ENCODE assay signal across 27 cellular contexts in the genomic region with DNA sequence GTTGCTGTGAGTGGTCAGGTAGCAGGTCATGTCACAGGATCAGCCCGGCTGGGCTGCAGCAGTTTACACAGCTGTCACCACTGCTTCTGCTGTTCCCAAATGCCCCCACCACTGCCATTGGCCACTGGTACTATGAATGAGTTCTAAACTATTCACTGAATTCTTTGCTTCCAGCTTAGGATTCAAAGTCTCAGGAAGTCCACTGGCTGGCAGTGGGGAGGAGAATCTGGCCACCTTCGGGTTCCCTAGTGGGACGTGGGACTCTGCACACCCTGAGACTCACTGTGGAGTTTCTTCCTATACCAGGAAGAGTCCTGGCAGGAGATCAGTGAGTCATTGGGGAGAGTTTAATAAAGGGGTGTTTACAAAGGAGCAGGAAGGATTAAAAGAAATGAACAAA. TPM values are rescaled to one million over a fixed set of nuclear protein-coding genes. Genes with fewer than 3 reads are reported as not detected.
DNase-seq lines count a peak whose midpoint lies in the region; ATAC-seq and TF ChIP-seq lines count a peak whose summit lies in the region.
"Had no signal": no experiment of that assay in that cellular context is flagged by ENCODE, and none has a peak within 500 bp of the region (broad histone marks: within the 10 kb centered on the region; RNA-seq: fewer than 3 reads in every experiment).

No MANE protein-coding gene starts in this region.

- no peaks in the 10 kb centered on the region for H3K27me3 ChIP-seq in MG63
- H3K27me3 ChIP-seq: spleen, tibial artery had no signal

- CTCF ChIA-PET in activated naive CD4-positive, alpha-beta T cell treated with anti-CD3 and anti-CD28 coated beads, Interleukin-2, amount 10 ng/mL, durations not matched to agents 7 days and 5 days (lab: Charles Lee), result interaction anchor here (1.9 kb wide), 1 partner anchor 13 kb away, joined by 5 read pairs; no protein-coding TSS in a partner anchor

- no peak for ATAC-seq in HG02938 (IDR thresholded peaks at IDR 0.05; ENCODE audit: unreplicated experiment)
- no peak for ATAC-seq in GM18517 (IDR thresholded peaks at IDR 0.05; ENCODE audit: unreplicated experiment)
- ATAC-seq: left ventricle myocardium superior, psoas muscle had no signal

- TF ChIP-seq CTCF in chondrocyte (IDR thresholded peaks at IDR 0.05), result no peak

- H3K4me3 Mint-ChIP-seq in chondrocyte (ENCODE audit: unreplicated experiment), result no peak overlapping the region
- no peak overlapping the region for H3K4me3 Mint-ChIP-seq in activated naive CD4-positive, alpha-beta T cell treated with anti-CD3 and anti-CD28 coated beads, Interleukin-2, amount 10 ng/mL, durations not matched to agents 7 days and 5 days
- H3K4me3 Mint-ChIP-seq: activated T-cell treated with anti-CD3 and anti-CD28 coated beads, Interleukin-2, amount 50 U/mL, for 24 hours; central memory CD8-positive, alpha-beta T cell; stimulated activated naive CD8-positive, alpha-beta T cell treated with anti-CD3 and anti-CD28 coated beads, Interleukin-15, Interleukin-2, amounts not matched to agents 100 ng/mL and 50 ng/mL, for 24 hours had no signal

- H3K36me3 ChIP-seq in MG63, result no peaks in the 10 kb centered on the region; the same call in 1 of the 2 replicates
- H3K36me3 ChIP-seq: spleen had no signal

- H3K27ac Mint-ChIP-seq in chondrocyte (ENCODE audit: unreplicated experiment), result peak overlapping the region; percentile 42
- no peak overlapping the region for H3K27ac Mint-ChIP-seq in activated naive CD4-positive, alpha-beta T cell treated with anti-CD3 and anti-CD28 coated beads, Interleukin-2, amount 10 ng/mL, durations not matched to agents 7 days and 5 days
- H3K27ac Mint-ChIP-seq: activated T-cell treated with anti-CD3 and anti-CD28 coated beads, Interleukin-2, amount 50 U/mL, for 24 hours; stimulated activated naive CD8-positive, alpha-beta T cell treated with anti-CD3 and anti-CD28 coated beads, Interleukin-15, Interleukin-2, amounts not matched to agents 100 ng/mL and 50 ng/mL, for 24 hours had no signal

- H3K4me3 ChIP-seq in MG63, result no peak overlapping the region
- H3K4me3 ChIP-seq: K562, psoas muscle, spleen, tibial artery had no signal

- peaks cover 19% of the 10 kb centered on the region for H3K9me3 Mint-ChIP-seq in chondrocyte (ENCODE audit: low read depth)
- H3K9me3 Mint-ChIP-seq in activated naive CD4-positive, alpha-beta T cell treated with anti-CD3 and anti-CD28 coated beads, Interleukin-2, amount 10 ng/mL, durations not matched to agents 7 days and 5 days, result peaks cover 3% of the 10 kb centered on the region
- H3K9me3 Mint-ChIP-seq: central memory CD8-positive, alpha-beta T cell; stimulated activated naive CD8-positive, alpha-beta T cell treated with anti-CD3 and anti-CD28 coated beads, Interleukin-15, Interleukin-2, amounts not matched to agents 100 ng/mL and 50 ng/mL, for 24 hours had no signal

- H3K36me3 Mint-ChIP-seq in chondrocyte (ENCODE audit: low read depth), result peaks cover 8% of the 10 kb centered on the region
- peaks cover 9% of the 10 kb centered on the region for H3K36me3 Mint-ChIP-seq in activated naive CD4-positive, alpha-beta T cell treated with anti-CD3 and anti-CD28 coated beads, Interleukin-2, amount 10 ng/mL, durations not matched to agents 7 days and 5 days

- intact Hi-C loops in posterior vena cava (cut with DNase I), result no loop called here

- peaks cover 4% of the 10 kb centered on the region; the same call in 1 of the 2 replicates for H3K9me3 ChIP-seq in MG63
- H3K9me3 ChIP-seq: psoas muscle had no signal

- no peaks in the 10 kb centered on the region for H3K27me3 Mint-ChIP-seq in chondrocyte (ENCODE audit: low read depth)
- H3K27me3 Mint-ChIP-seq in activated naive CD4-positive, alpha-beta T cell treated with anti-CD3 and anti-CD28 coated beads, Interleukin-2, amount 10 ng/mL, durations not matched to agents 7 days and 5 days, result peaks cover 33% of the 10 kb centered on the region
- H3K27me3 Mint-ChIP-seq: activated T-cell treated with anti-CD3 and anti-CD28 coated beads, Interleukin-2, amount 50 U/mL, for 24 hours; central memory CD8-positive, alpha-beta T cell; stimulated activated naive CD8-positive, alpha-beta T cell treated with anti-CD3 and anti-CD28 coated beads, Interleukin-15, Interleukin-2, amounts not matched to agents 100 ng/mL and 50 ng/mL, for 24 hours had no signal

- peaks cover 32% of the 10 kb centered on the region for H3K4me1 Mint-ChIP-seq in chondrocyte (ENCODE audit: low read depth)
- peaks cover 1% of the 10 kb centered on the region for H3K4me1 Mint-ChIP-seq in activated naive CD4-positive, alpha-beta T cell treated with anti-CD3 and anti-CD28 coated beads, Interleukin-2, amount 10 ng/mL, durations not matched to agents 7 days and 5 days

- peak; percentile 38 for DNase-seq in EH (ENCODE audit: low read depth)
- DNase-seq in MG63, result peak; percentile 35
- no peak for DNase-seq in chondrocyte (ENCODE audit: low spot score)
- peak; percentile 50 for DNase-seq in posterior vena cava (ENCODE audit: low spot score)
- no peak for DNase-seq in activated naive CD4-positive, alpha-beta T cell treated with anti-CD3 and anti-CD28 coated beads, Interleukin-2, amount 10 ng/mL, durations not matched to agents 7 days and 5 days
- DNase-seq: activated CD4-positive, alpha-beta T cell treated with anti-CD3 and anti-CD28 coated beads for 1 hour; activated naive CD4-positive, alpha-beta T cell treated with Interleukin-2 at 50 U/mL for 16 hours; activated T-cell treated with anti-CD3 and anti-CD28 coated beads, Interleukin-2, amount 50 U/mL, for 24 hours; AML-193; amygdala; Caco-2; effector memory CD4-positive, alpha-beta T cell; left ventricle myocardium superior; NCI-H2029 treated with DMSO at 0.1 percent for 48 hours; NCI-H446; psoas muscle; spleen; stimulated activated CD4-positive, alpha-beta T cell treated with anti-CD3 and anti-CD28 coated beads, Interleukin-4, amount 100 ng/mL, for 24 hours; SW 1271; tibial artery had no signal

RNA-seq across cellular contexts. Expression of gene MT1X, which starts 6.9 kb away (rescaled TPM):
- total RNA-seq in MG63 (2014; rRNA removed; shearing (Covaris generic); ENCODE audit: low replicate concordance), result 36.3 and 166 TPM in 2 replicates
- total RNA-seq in chondrocyte, result 36.6 to 136 TPM (median 44.7 TPM) in 3 replicates
- total RNA-seq in posterior vena cava, result 100 to 1,000 TPM; 459 to 753 TPM

RNA-seq across cellular contexts. Expression of gene MT1H, which starts 19.6 kb away (rescaled TPM):
- not detected in 2 replicates for total RNA-seq in MG63 (2014; rRNA removed; shearing (Covaris generic); ENCODE audit: low replicate concordance)
- total RNA-seq in chondrocyte (not detected in 3 replicates), posterior vena cava (1 to 10 TPM in 1 of 2 donors, not detected in 1; 2.0 TPM)
- total RNA-seq: Caco-2, fibroblast of lung, K562, left ventricle myocardium superior, mononuclear cell, psoas muscle, spleen had no signal

RNA-seq across cellular contexts. Expression of gene MT1G, which starts 21.3 kb away (rescaled TPM):
- not detected in 2 replicates for total RNA-seq in MG63 (2014; rRNA removed; shearing (Covaris generic); ENCODE audit: low replicate concordance)
- total RNA-seq in chondrocyte (1.1 TPM in 2 of 3 replicates, not detected in the other), posterior vena cava (10 to 100 TPM; 14.0 to 26.7 TPM)
- total RNA-seq: Caco-2, left ventricle myocardium superior, mononuclear cell had no signal

RNA-seq across cellular contexts. Expression of gene MT1F, which starts 31.4 kb away (rescaled TPM):
- total RNA-seq in MG63 (2014; rRNA removed; shearing (Covaris generic); ENCODE audit: low replicate concordance), result not detected in 2 replicates
- total RNA-seq in chondrocyte (2.6 to 5.8 TPM (median 4.4 TPM) in 3 replicates), posterior vena cava (10 to 100 TPM in 1 of 2 donors, 1 to 10 TPM in 1; 9.1 to 10.6 TPM)

RNA-seq across cellular contexts. Expression of gene MT1B, which starts 37.5 kb away (rescaled TPM):
- not detected in 2 replicates for total RNA-seq in MG63 (2014; rRNA removed; shearing (Covaris generic); ENCODE audit: low replicate concordance)
- not detected in 3 replicates for total RNA-seq in chondrocyte
- not detected for total RNA-seq in posterior vena cava
- total RNA-seq: Caco-2, fibroblast of lung, K562, left ventricle myocardium superior, mononuclear cell, psoas muscle, spleen had no signal

Comparison
In these comparisons a context has a peak if more than half of its experiments do, and no peak if none do; other contexts are left out.
1. DNase-seq: peak in EH (single experiment), MG63 (single experiment) and posterior vena cava (single experiment); none in chondrocyte (single experiment) and activated naive CD4-positive, alpha-beta T cell treated with anti-CD3 and anti-CD28 coated beads, Interleukin-2, amount 10 ng/mL, durations not matched to agents 7 days and 5 days (single experiment).